ENCODE assay signal across 24 cellular contexts in the genomic region with DNA sequence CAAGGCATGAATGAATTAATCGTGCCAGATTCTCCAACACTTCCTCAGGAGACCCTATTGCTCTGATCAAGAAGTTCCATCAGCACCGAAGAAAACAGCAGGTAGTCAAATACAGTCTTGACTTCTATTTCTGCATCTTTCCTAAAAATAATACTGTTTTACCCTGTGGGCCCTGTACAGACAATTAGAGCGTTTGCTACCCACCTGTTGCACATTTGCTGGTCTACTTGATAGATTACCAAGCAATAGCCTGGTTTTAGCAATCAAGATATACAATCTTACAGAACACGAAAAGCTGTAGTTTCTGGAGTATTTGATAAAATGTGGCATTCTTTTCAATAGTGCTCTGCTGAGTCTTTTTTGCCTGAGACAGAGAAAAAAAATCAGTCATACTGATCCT. TPM values are rescaled to one million over a fixed set of nuclear protein-coding genes. Genes with fewer than 3 reads are reported as not detected.
DNase-seq lines count a peak whose midpoint lies in the region; ATAC-seq and TF ChIP-seq lines count a peak whose summit lies in the region.
"Had no signal": no experiment of that assay in that cellular context is flagged by ENCODE, and none has a peak within 500 bp of the region (broad histone marks: within the 10 kb centered on the region; RNA-seq: fewer than 3 reads in every experiment).

No MANE protein-coding gene starts in this region.

- peak overlapping the region; percentile 95 for H3K27ac Mint-ChIP-seq in T-helper 1 cell treated with Interleukin-12 subunit alpha and Interleukin-12 subunit beta and Interleukin-4 antibody, amounts not matched to agents 30 μg/mL and 1 μg/mL, for 36 hours
- H3K27ac Mint-ChIP-seq in CD4-positive, CD25-positive, alpha-beta regulatory T cell: peak overlapping the region; percentile 89 to 100 (median 92)
- peak overlapping the region; percentile 92 for H3K27ac Mint-ChIP-seq in activated CD8-positive, alpha-beta T cell treated with anti-CD3 and anti-CD28 coated beads for 36 hours
- peak overlapping the region; percentile 63 for H3K27ac Mint-ChIP-seq in memory B cell

- intact Hi-C loops in activated CD8-positive, alpha-beta T cell treated with anti-CD3 and anti-CD28 coated beads for 36 hours (cut with micrococcal nuclease): no loop called here

- H3K27me3 ChIP-seq in CD4-positive, CD25-positive, alpha-beta regulatory T cell (ENCODE audit: control insufficient read depth, insufficient read depth, low read length): no peaks in the 10 kb centered on the region
- H3K27me3 ChIP-seq: adrenal gland, brain microvascular endothelial cell, esophagus squamous epithelium, gastroesophageal sphincter had no signal

- CTCF ChIA-PET in activated CD8-positive, alpha-beta T cell treated with anti-CD3 and anti-CD28 coated beads for 36 hours (lab: Charles Lee): no interaction called here

- H3K27ac ChIP-seq in CD4-positive, CD25-positive, alpha-beta regulatory T cell (ENCODE audit: insufficient read depth, low read length, poor library complexity, severe bottlenecking): peak overlapping the region; percentile 84
- H3K27ac ChIP-seq: 22Rv1, adrenal gland, brain microvascular endothelial cell, esophagus squamous epithelium, gastroesophageal sphincter, KMS-11, psoas muscle had no signal

- peaks cover 62% of the 10 kb centered on the region for H3K4me1 Mint-ChIP-seq in T-helper 1 cell treated with Interleukin-12 subunit alpha and Interleukin-12 subunit beta and Interleukin-4 antibody, amounts not matched to agents 30 μg/mL and 1 μg/mL, for 36 hours (ENCODE audit: low read depth)
- peaks cover 25 to 77% (median 48%) of the 10 kb centered on the region in 4 donors for H3K4me1 Mint-ChIP-seq in CD4-positive, CD25-positive, alpha-beta regulatory T cell
- peaks cover 72% of the 10 kb centered on the region for H3K4me1 Mint-ChIP-seq in activated CD8-positive, alpha-beta T cell treated with anti-CD3 and anti-CD28 coated beads for 36 hours (ENCODE audit: low read depth)
- H3K4me1 Mint-ChIP-seq in memory B cell: peaks cover 41% of the 10 kb centered on the region

- peak overlapping the region; percentile 99 for H3K4me3 ChIP-seq in CD4-positive, CD25-positive, alpha-beta regulatory T cell (ENCODE audit: low read depth, low read length)
- H3K4me3 ChIP-seq: adrenal gland, esophagus squamous epithelium, gastroesophageal sphincter, psoas muscle, skin epidermis had no signal

- H3K4me1 ChIP-seq in CD4-positive, CD25-positive, alpha-beta regulatory T cell (ENCODE audit: control insufficient read depth, insufficient read depth, low read length, poor library complexity, severe bottlenecking): peaks cover 66% of the 10 kb centered on the region
- H3K4me1 ChIP-seq: adrenal gland, esophagus squamous epithelium, gastroesophageal sphincter, psoas muscle had no signal

- peak overlapping the region; percentile 81 for H3K4me3 Mint-ChIP-seq in T-helper 1 cell treated with Interleukin-12 subunit alpha and Interleukin-12 subunit beta and Interleukin-4 antibody, amounts not matched to agents 30 μg/mL and 1 μg/mL, for 36 hours
- peak overlapping the region; percentile 82 to 90 (median 86) for H3K4me3 Mint-ChIP-seq in CD4-positive, CD25-positive, alpha-beta regulatory T cell
- peak overlapping the region; percentile 73 for H3K4me3 Mint-ChIP-seq in activated CD8-positive, alpha-beta T cell treated with anti-CD3 and anti-CD28 coated beads for 36 hours
- no peak overlapping the region for H3K4me3 Mint-ChIP-seq in memory B cell

- H3K9me3 ChIP-seq in CD4-positive, CD25-positive, alpha-beta regulatory T cell (ENCODE audit: control insufficient read depth in 2 of 2, low read length in 2 of 2): no peaks in the 10 kb centered on the region
- H3K9me3 ChIP-seq: adrenal gland, esophagus squamous epithelium, gastroesophageal sphincter, psoas muscle had no signal

- ATAC-seq in CD4-positive, CD25-positive, alpha-beta regulatory T cell (ENCODE audit: low read depth in 2 of 2): no peak
- no peak for ATAC-seq in activated CD8-positive, alpha-beta T cell treated with anti-CD3 and anti-CD28 coated beads for 36 hours
- ATAC-seq in memory B cell (ENCODE audit: low read depth): no peak
- no peak for ATAC-seq in HG02678 (IDR thresholded peaks at IDR 0.05; ENCODE audit: unreplicated experiment)
- ATAC-seq: gastroesophageal sphincter, psoas muscle had no signal

- H3K9me3 Mint-ChIP-seq in T-helper 1 cell treated with Interleukin-12 subunit alpha and Interleukin-12 subunit beta and Interleukin-4 antibody, amounts not matched to agents 30 μg/mL and 1 μg/mL, for 36 hours: no peaks in the 10 kb centered on the region
- no peaks in the 10 kb centered on the region for H3K9me3 Mint-ChIP-seq in CD4-positive, CD25-positive, alpha-beta regulatory T cell
- no peaks in the 10 kb centered on the region for H3K9me3 Mint-ChIP-seq in activated CD8-positive, alpha-beta T cell treated with anti-CD3 and anti-CD28 coated beads for 36 hours
- peaks cover 2% of the 10 kb centered on the region for H3K9me3 Mint-ChIP-seq in memory B cell

- POLR2A ChIA-PET in activated CD8-positive, alpha-beta T cell treated with anti-CD3 and anti-CD28 coated beads for 36 hours (lab: Charles Lee): interaction anchor here (1.2 to 2.8 kb wide), 3 partner anchors 10 to 210 kb away, joined by 3 to 14 read pairs (median 7); partner anchors contain the start of genes GPR174 and ITM2A

- H3K27me3 Mint-ChIP-seq in T-helper 1 cell treated with Interleukin-12 subunit alpha and Interleukin-12 subunit beta and Interleukin-4 antibody, amounts not matched to agents 30 μg/mL and 1 μg/mL, for 36 hours (ENCODE audit: low read depth): no peaks in the 10 kb centered on the region
- peaks cover 1% of the 10 kb centered on the region for H3K27me3 Mint-ChIP-seq in CD4-positive, CD25-positive, alpha-beta regulatory T cell
- no peaks in the 10 kb centered on the region for H3K27me3 Mint-ChIP-seq in activated CD8-positive, alpha-beta T cell treated with anti-CD3 and anti-CD28 coated beads for 36 hours
- H3K27me3 Mint-ChIP-seq in memory B cell: no peaks in the 10 kb centered on the region

- peaks cover 15% of the 10 kb centered on the region for H3K36me3 ChIP-seq in CD4-positive, CD25-positive, alpha-beta regulatory T cell (ENCODE audit: control insufficient read depth, insufficient read depth, low read length)
- H3K36me3 ChIP-seq: adrenal gland, brain microvascular endothelial cell, esophagus squamous epithelium, gastroesophageal sphincter had no signal

- TF ChIP-seq CTCF in activated CD8-positive, alpha-beta T cell treated with anti-CD3 and anti-CD28 coated beads for 36 hours (IDR thresholded peaks at IDR 0.05): no peak

- no peak for DNase-seq in T-helper 1 cell
- DNase-seq in CD4-positive, CD25-positive, alpha-beta regulatory T cell: no peak
- DNase-seq in activated CD8-positive, alpha-beta T cell treated with anti-CD3 and anti-CD28 coated beads for 36 hours: no peak
- DNase-seq in memory B cell (ENCODE audit: low spot score in 2 of 2): no peak
- DNase-seq in AG08395 (ENCODE audit: low spot score): no peak
- no peak for DNase-seq in NCI-H524 treated with DMSO at 0.1 percent for 48 hours (lab: John Stamatoyannopoulos, UW)
- DNase-seq: activated CD4-positive, CD25-positive, alpha-beta regulatory T cell treated with anti-CD3 and anti-CD28 coated beads, Interleukin-2, amount 50 U/mL, for 72 hours; adrenal gland; brain microvascular endothelial cell; esophagus squamous epithelium; islet precursor cell; MV-4-11; NCI-H1694; NCI-H2171 treated with DMSO at 0.1 percent for 48 hours; psoas muscle; trophoblast cell had no signal

- peaks cover 49% of the 10 kb centered on the region for H3K36me3 Mint-ChIP-seq in T-helper 1 cell treated with Interleukin-12 subunit alpha and Interleukin-12 subunit beta and Interleukin-4 antibody, amounts not matched to agents 30 μg/mL and 1 μg/mL, for 36 hours (ENCODE audit: low read depth)
- H3K36me3 Mint-ChIP-seq in CD4-positive, CD25-positive, alpha-beta regulatory T cell: peaks cover 8% of the 10 kb centered on the region
- H3K36me3 Mint-ChIP-seq in activated CD8-positive, alpha-beta T cell treated with anti-CD3 and anti-CD28 coated beads for 36 hours (ENCODE audit: low read depth): peaks cover 58% of the 10 kb centered on the region
- H3K36me3 Mint-ChIP-seq in memory B cell: peaks cover 29% of the 10 kb centered on the region

RNA-seq across cellular contexts. Expression of gene GPR174, which starts 12.3 kb away (rescaled TPM):
- total RNA-seq in CD4-positive, CD25-positive, alpha-beta regulatory T cell: 58.3 TPM
- 10 to 100 TPM in 1 of 4 donors, 1 to 10 TPM in 3; 6.3 to 14.8 (median 7.6) TPM for polyA plus RNA-seq in CD4-positive, CD25-positive, alpha-beta regulatory T cell
- total RNA-seq in activated CD8-positive, alpha-beta T cell treated with anti-CD3 and anti-CD28 coated beads for 36 hours: 10 to 100 TPM; 23.4 to 23.9 TPM
- total RNA-seq: Daoy, HT1080 had no signal
